ENCODE assay signal across 8 cellular contexts in genomic region chr5:132496631-132497487, GRCh38. TPM values are rescaled to one million over a fixed set of nuclear protein-coding genes. Genes with fewer than 3 reads are reported as not detected.
DNase-seq lines count a peak whose midpoint lies in the region; ATAC-seq and TF ChIP-seq lines count a peak whose summit lies in the region.

No MANE protein-coding gene starts in this region.

- H4K20me1 ChIP-seq in neural progenitor cell (ENCODE audit: low read depth): no peaks in the 10 kb centered on the region

- POLR2A ChIA-PET in Panc1 (lab: Charles Lee): interaction anchor here (0.6 to 0.8 kb wide), 4 partner anchors 23 to 322 kb away, joined by 3 to 33 read pairs (median 6); no protein-coding TSS in a partner anchor

- H3K27me3 ChIP-seq in Panc1 (ENCODE audit: control insufficient read depth, insufficient read depth, low read length): no peaks in the 10 kb centered on the region
- H3K27me3 ChIP-seq in gastroesophageal sphincter: no peaks in the 10 kb centered on the region
- peaks cover 30% of the 10 kb centered on the region for H3K27me3 ChIP-seq in neural progenitor cell

- in situ Hi-C loops in Panc1 (cut with HindIII; ENCODE audit: low pct_unique_long_range_greater_than_20kb, low sequenced_read_pairs): loop anchor here (25.0 kb wide), 1 partner anchor 110 kb away; no protein-coding TSS in a partner anchor

- peak; percentile 46 for ATAC-seq in GM19043 (IDR thresholded peaks at IDR 0.05; ENCODE audit: low read depth, unreplicated experiment)
- peak; percentile 46 for ATAC-seq in HG03175 (IDR thresholded peaks at IDR 0.05; ENCODE audit: unreplicated experiment)
- peak; percentile 76 for ATAC-seq in Panc1
- peak; percentile 69 for ATAC-seq in gastroesophageal sphincter

- peaks cover 15% of the 10 kb centered on the region for H3F3A ChIP-seq in neural progenitor cell (ENCODE audit: low read depth)

- H3K27ac Mint-ChIP-seq in neural progenitor cell: no peak overlapping the region

- H3K4me3 ChIP-seq in Panc1 (ENCODE audit: low read depth in 2 of 2, low read length in 2 of 2) (peak overlapping the region; percentile 71 to 91), gastroesophageal sphincter (peak overlapping the region; percentile 35 to 73), neural progenitor cell (peak overlapping the region; percentile 58), urinary bladder (ENCODE audit: low read depth, low read length) (peak overlapping the region; percentile 67)

- BruUV-seq in Panc1 (replicated peaks; lab: Mats Ljungman, UMichigan): TSS peak; percentile 68

- peaks cover 22% of the 10 kb centered on the region for H3K27me3 Mint-ChIP-seq in neural progenitor cell (ENCODE audit: insufficient read depth, low read depth)

- TF ChIP-seq EP300 in gastroesophageal sphincter (IDR thresholded peaks at IDR 0.05): no peak

- peaks cover 13% of the 10 kb centered on the region for H3K4me1 Mint-ChIP-seq in neural progenitor cell

- peak; percentile 27 to 44 for TF ChIP-seq POLR2A in gastroesophageal sphincter (IDR thresholded peaks at IDR 0.05)

- peak overlapping the region; percentile 50 for H3K27ac ChIP-seq in C4-2B
- H3K27ac ChIP-seq in Panc1 (ENCODE audit: low read length): peak overlapping the region; percentile 84
- peak overlapping the region; percentile 84 to 99 (median 98) for H3K27ac ChIP-seq in gastroesophageal sphincter
- no peak overlapping the region for H3K27ac ChIP-seq in neural progenitor cell
- peak overlapping the region; percentile 91 for H3K27ac ChIP-seq in urinary bladder (ENCODE audit: low read depth)

- 33% methylated on average over 1 of the region's 62 CpGs; no CpG with 5 or more reads in 1 of the 2 donors for WGBS in gastroesophageal sphincter (ENCODE audit: low coverage in 1 of 2), 2 donors
- WGBS in urinary bladder: 4% methylated on average over 62 of the region's 62 CpGs

- peak overlapping the region; percentile 89 for H3K4me3 Mint-ChIP-seq in neural progenitor cell

- no peak for TF ChIP-seq CTCF in C4-2B (conservative IDR thresholded peaks at IDR 0.05)
- TF ChIP-seq CTCF in Panc1 (IDR thresholded peaks at IDR 0.05): no peak
- TF ChIP-seq CTCF in gastroesophageal sphincter (IDR thresholded peaks at IDR 0.05): no peak
- TF ChIP-seq CTCF in neural progenitor cell (IDR thresholded peaks at IDR 0.05): no peak

- H3K36me3 ChIP-seq in Panc1 (ENCODE audit: control insufficient read depth, insufficient read depth, low read length) (peaks cover 2% of the 10 kb centered on the region; the same call in 1 of the 2 replicates), gastroesophageal sphincter (no peaks in the 10 kb centered on the region), neural progenitor cell (no peaks in the 10 kb centered on the region), urinary bladder (ENCODE audit: insufficient read depth) (no peaks in the 10 kb centered on the region)

- no peak overlapping the region for H3K9ac ChIP-seq in neural progenitor cell

- no peaks in the 10 kb centered on the region for H3K36me3 Mint-ChIP-seq in neural progenitor cell

- peak overlapping the region; percentile 89 for H3K4me2 ChIP-seq in neural progenitor cell

- no peak for DNase-seq in Panc1 (ENCODE audit: low read depth, low spot score)
- DNase-seq in activated naive CD4-positive, alpha-beta T cell treated with anti-CD3 and anti-CD28 coated beads, Interleukin-2, amount 50 U/mL, for 16 hours: peak; percentile 64
- DNase-seq in neural progenitor cell (ENCODE audit: low spot score): peak; percentile 92

- no peaks in the 10 kb centered on the region for H3K9me3 Mint-ChIP-seq in neural progenitor cell

- H3K9me3 ChIP-seq in Panc1 (ENCODE audit: control insufficient read depth, insufficient read depth, low read depth, low read length) (no peaks in the 10 kb centered on the region), gastroesophageal sphincter (no peaks in the 10 kb centered on the region), neural progenitor cell (ENCODE audit: low read depth) (no peaks in the 10 kb centered on the region)

- CTCF ChIA-PET in Panc1 (lab: Charles Lee): interaction anchor here (0.6 to 1.7 kb wide), 3 partner anchors 74 to 110 kb away, joined by 7 to 11 read pairs (median 8); no protein-coding TSS in a partner anchor

- H2AFZ ChIP-seq in neural progenitor cell (replicated peaks): peak overlapping the region; percentile 58

- H3K4me1 ChIP-seq in Panc1 (ENCODE audit: control insufficient read depth, insufficient read depth, low read length): peaks cover 26% of the 10 kb centered on the region
- peaks cover 2 to 75% (median 33%) of the 10 kb centered on the region in 3 donors for H3K4me1 ChIP-seq in gastroesophageal sphincter
- no peaks in the 10 kb centered on the region for H3K4me1 ChIP-seq in neural progenitor cell
- H3K4me1 ChIP-seq in urinary bladder (ENCODE audit: insufficient read depth): no peaks in the 10 kb centered on the region

- no peaks in the 10 kb centered on the region for H3K79me2 ChIP-seq in neural progenitor cell (ENCODE audit: low read depth)

- intact Hi-C loops in Panc1 (cut with micrococcal nuclease; ENCODE audit: unreplicated experiment): loop anchor here (10.0 kb wide), 1 partner anchor 432 kb away; the partner anchor contains the start of gene IL3

RNA-seq across cellular contexts. Expression of gene IRF1, which starts 6.3 kb away (rescaled TPM):
- total RNA-seq in Panc1 (2021; ENCODE audit: unreplicated experiment): 48.9 TPM
- 46.4 TPM for polyA plus RNA-seq in Panc1 (2012; ENCODE audit: insufficient read length)
- 10 to 100 TPM; 10.9 to 74.3 (median 19.4) TPM for total RNA-seq in gastroesophageal sphincter
- total RNA-seq in neural progenitor cell (ENCODE audit: low replicate concordance): 3.7 and 7.1 TPM in 2 replicates
- total RNA-seq in urinary bladder: 16.4 TPM
- 26.0 TPM for polyA plus RNA-seq in urinary bladder

RNA-seq across cellular contexts. Expression of gene IL5, which starts 46.5 kb away (rescaled TPM):
- total RNA-seq in Panc1 (2021; ENCODE audit: unreplicated experiment) (not detected), gastroesophageal sphincter (not detected), neural progenitor cell (ENCODE audit: low replicate concordance) (not detected in 2 replicates), urinary bladder (not detected)
- polyA plus RNA-seq in Panc1 (2012; ENCODE audit: insufficient read length): not detected
- not detected for polyA plus RNA-seq in urinary bladder

RNA-seq across cellular contexts. Expression of gene RAD50, which starts 59.9 kb away (rescaled TPM):
- total RNA-seq in Panc1 (2021; ENCODE audit: unreplicated experiment): 77.6 TPM
- 55.3 TPM for polyA plus RNA-seq in Panc1 (2012; ENCODE audit: insufficient read length)
- 10 to 100 TPM; 31.1 to 53.7 (median 35.0) TPM for total RNA-seq in gastroesophageal sphincter
- 34.6 and 48.2 TPM in 2 replicates for total RNA-seq in neural progenitor cell (ENCODE audit: low replicate concordance)
- total RNA-seq in urinary bladder: 75.0 TPM
- polyA plus RNA-seq in urinary bladder: 13.4 TPM
